Comparison of ENCODE assay signal across 33 cellular contexts in genomic region chr6:41376176-41376575, GRCh38. TPM values are rescaled to one million over a fixed set of nuclear protein-coding genes. Genes with fewer than 3 reads are reported as not detected.
"Had no signal": no experiment of that assay in that cellular context is flagged by ENCODE, and none has a peak within 500 bp of the region (broad histone marks: within the 10 kb centered on the region; RNA-seq: fewer than 3 reads in every experiment).

No MANE protein-coding gene starts in this region.

- H3K27ac Mint-ChIP-seq: activated CD4-positive, alpha-beta memory T cell treated with anti-CD3 and anti-CD28 coated beads for 36 hours; activated CD4-positive, alpha-beta T cell treated with anti-CD3 and anti-CD28 coated beads, Interleukin-2, amount 10 ng/mL, durations not matched to agents 24 days and 14 days; activated naive CD4-positive, alpha-beta T cell treated with anti-CD3 and anti-CD28 coated beads, Interleukin-2, amount 10 ng/mL, durations not matched to agents 7 days and 5 days; activated naive CD8-positive, alpha-beta T cell treated with anti-CD3 and anti-CD28 coated beads, Interleukin-2, amount 10 ng/mL, durations not matched to agents 7 days and 5 days; natural killer cell; stimulated activated effector memory CD8-positive, alpha-beta T cell treated with anti-CD3 and anti-CD28 coated beads, Interleukin-12 subunit alpha, Interleukin-12 subunit beta, amount 100 ng/mL, for 72 hours; stimulated activated naive CD8-positive, alpha-beta T cell treated with anti-CD3 and anti-CD28 coated beads, Interleukin-15, Interleukin-2, amounts not matched to agents 100 ng/mL and 50 ng/mL, for 24 hours; T-helper 1 cell treated with Interleukin-12 subunit alpha and Interleukin-12 subunit beta and Interleukin-4 antibody, amounts not matched to agents 30 μg/mL and 1 μg/mL, for 36 hours had no signal

- H3K9me3 Mint-ChIP-seq: activated CD4-positive, alpha-beta memory T cell treated with anti-CD3 and anti-CD28 coated beads for 36 hours; activated CD4-positive, alpha-beta T cell treated with anti-CD3 and anti-CD28 coated beads, Interleukin-2, amount 10 ng/mL, durations not matched to agents 24 days and 14 days; activated naive CD4-positive, alpha-beta T cell treated with anti-CD3 and anti-CD28 coated beads, Interleukin-2, amount 10 ng/mL, durations not matched to agents 7 days and 5 days; activated naive CD8-positive, alpha-beta T cell treated with anti-CD3 and anti-CD28 coated beads, Interleukin-2, amount 10 ng/mL, durations not matched to agents 7 days and 5 days; natural killer cell; stimulated activated effector memory CD8-positive, alpha-beta T cell treated with anti-CD3 and anti-CD28 coated beads, Interleukin-12 subunit alpha, Interleukin-12 subunit beta, amount 100 ng/mL, for 72 hours; stimulated activated naive CD8-positive, alpha-beta T cell treated with anti-CD3 and anti-CD28 coated beads, Interleukin-15, Interleukin-2, amounts not matched to agents 100 ng/mL and 50 ng/mL, for 24 hours; T-helper 1 cell treated with Interleukin-12 subunit alpha and Interleukin-12 subunit beta and Interleukin-4 antibody, amounts not matched to agents 30 μg/mL and 1 μg/mL, for 36 hours had no signal

- H3K4me3 Mint-ChIP-seq: activated CD4-positive, alpha-beta memory T cell treated with anti-CD3 and anti-CD28 coated beads for 36 hours; activated CD4-positive, alpha-beta T cell treated with anti-CD3 and anti-CD28 coated beads, Interleukin-2, amount 10 ng/mL, durations not matched to agents 24 days and 14 days; activated naive CD4-positive, alpha-beta T cell treated with anti-CD3 and anti-CD28 coated beads, Interleukin-2, amount 10 ng/mL, durations not matched to agents 7 days and 5 days; activated naive CD8-positive, alpha-beta T cell treated with anti-CD3 and anti-CD28 coated beads, Interleukin-2, amount 10 ng/mL, durations not matched to agents 7 days and 5 days; natural killer cell; stimulated activated naive CD8-positive, alpha-beta T cell treated with anti-CD3 and anti-CD28 coated beads, Interleukin-15, Interleukin-2, amounts not matched to agents 100 ng/mL and 50 ng/mL, for 24 hours; T-helper 1 cell treated with Interleukin-12 subunit alpha and Interleukin-12 subunit beta and Interleukin-4 antibody, amounts not matched to agents 30 μg/mL and 1 μg/mL, for 36 hours had no signal

- DNase-seq: activated CD4-positive, alpha-beta memory T cell treated with anti-CD3 and anti-CD28 coated beads for 36 hours; activated CD4-positive, alpha-beta T cell treated with anti-CD3 and anti-CD28 coated beads, Interleukin-2, amount 10 ng/mL, durations not matched to agents 24 days and 14 days; activated CD8-positive, alpha-beta memory T cell treated with anti-CD3 and anti-CD28 coated beads, Interleukin-2, amount 50 U/mL, for 4 hours; activated gamma-delta T cell; activated naive CD4-positive, alpha-beta T cell treated with anti-CD3 and anti-CD28 coated beads, Interleukin-2, amount 10 ng/mL, durations not matched to agents 7 days and 5 days; activated naive CD8-positive, alpha-beta T cell treated with anti-CD3 and anti-CD28 coated beads, Interleukin-2, amount 10 ng/mL, durations not matched to agents 7 days and 5 days; activated T-cell treated with anti-CD3 and anti-CD28 coated beads, Interleukin-2, amount 50 U/mL, for 1 hour; central memory CD4-positive, alpha-beta T cell; foreskin keratinocyte; heart right ventricle; left cardiac atrium; mammary epithelial cell; midbrain; natural killer cell; ovary; sigmoid colon; small intestine; stimulated activated CD4-positive, alpha-beta T cell treated with anti-CD3 and anti-CD28 coated beads, Interleukin-4, amount 100 ng/mL, for 24 hours; T-helper 9 cell; upper lobe of right lung had no signal

- H3K4me3 ChIP-seq: ascending aorta, ovary, prostate gland, sigmoid colon, upper lobe of right lung had no signal

- H3K36me3 Mint-ChIP-seq: activated CD4-positive, alpha-beta memory T cell treated with anti-CD3 and anti-CD28 coated beads for 36 hours; activated naive CD4-positive, alpha-beta T cell treated with anti-CD3 and anti-CD28 coated beads, Interleukin-2, amount 10 ng/mL, durations not matched to agents 7 days and 5 days; activated naive CD8-positive, alpha-beta T cell treated with anti-CD3 and anti-CD28 coated beads, Interleukin-2, amount 10 ng/mL, durations not matched to agents 7 days and 5 days; natural killer cell had no signal

- H3K4me1 ChIP-seq: foreskin keratinocyte had no signal

- ATAC-seq: activated CD4-positive, CD25-positive, alpha-beta regulatory T cell treated with anti-CD3 and anti-CD28 coated beads, Interleukin-2, amount 50 U/mL, for 24 hours; esophagus mucosa; foreskin keratinocyte; heart right ventricle; left cardiac atrium; natural killer cell; stimulated activated effector memory CD8-positive, alpha-beta T cell treated with anti-CD3 and anti-CD28 coated beads, Interleukin-12 subunit alpha, Interleukin-12 subunit beta, amount 100 ng/mL, for 72 hours; upper lobe of right lung had no signal

- H3K9me3 ChIP-seq: ascending aorta, heart right ventricle, neutrophil, ovary, prostate gland, sigmoid colon, thoracic aorta, upper lobe of right lung had no signal

- H3K36me3 ChIP-seq: ascending aorta, heart right ventricle, neutrophil, ovary, prostate gland, sigmoid colon, thoracic aorta, upper lobe of right lung had no signal

RNA-seq across cellular contexts. Expression of gene NCR2, which starts 40.8 kb away (rescaled TPM):
- total RNA-seq: activated CD4-positive, alpha-beta memory T cell treated with anti-CD3 and anti-CD28 coated beads for 36 hours; activated CD4-positive, alpha-beta T cell treated with anti-CD3 and anti-CD28 coated beads, Interleukin-2, amount 10 ng/mL, durations not matched to agents 24 days and 14 days; activated CD8-positive, alpha-beta memory T cell treated with anti-CD3 and anti-CD28 coated beads for 36 hours; ascending aorta; esophagus mucosa; foreskin keratinocyte; heart right ventricle; left cardiac atrium; liver; mammary epithelial cell; natural killer cell; ovary; prostate gland; sigmoid colon; subcutaneous adipose tissue; thoracic aorta; upper lobe of right lung had no signal
- polyA plus RNA-seq: foreskin keratinocyte, heart right ventricle, keratinocyte, liver, mammary epithelial cell, ovary, small intestine had no signal
